ENCODE assay signal across 1 cellular context in the genomic region with DNA sequence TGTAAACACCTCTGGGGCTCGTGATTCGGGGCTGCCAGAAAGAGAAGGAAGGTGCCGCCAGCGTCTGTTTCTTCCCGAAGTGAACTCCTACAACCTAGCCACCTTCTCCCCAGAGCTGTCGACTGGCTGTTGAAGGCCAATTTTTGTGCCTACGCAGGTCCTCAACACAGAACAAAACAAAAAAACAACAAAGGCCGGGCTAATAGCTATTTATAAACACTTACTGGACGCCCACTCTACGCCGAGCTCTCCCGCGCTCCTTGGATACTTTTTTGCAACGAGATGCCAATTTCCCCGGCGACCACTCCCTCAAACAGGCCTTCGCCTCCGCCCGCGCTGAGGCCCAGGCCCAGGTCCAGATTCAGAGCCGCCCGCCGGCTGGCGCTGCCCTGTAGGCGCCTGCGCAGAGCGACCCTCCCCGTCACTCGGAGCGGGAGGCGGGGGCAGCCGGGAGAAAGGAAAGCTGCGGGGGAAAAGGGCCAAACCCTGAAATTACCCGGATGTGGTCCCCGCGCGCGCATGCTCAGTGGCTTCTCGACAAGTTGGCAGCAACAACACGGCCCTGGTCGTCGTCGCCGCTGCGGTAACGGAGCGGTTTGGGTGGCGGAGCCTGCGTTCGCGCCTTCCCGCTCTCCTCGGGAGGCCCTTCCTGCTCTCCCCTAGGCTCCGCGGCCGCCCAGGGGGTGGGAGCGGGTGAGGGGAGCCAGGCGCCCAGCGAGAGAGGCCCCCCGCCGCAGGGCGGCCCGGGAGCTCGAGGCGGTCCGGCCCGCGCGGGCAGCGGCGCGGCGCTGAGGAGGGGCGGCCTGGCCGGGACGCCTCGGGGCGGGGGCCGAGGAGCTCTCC.
TF ChIP-seq lines count a peak whose summit lies in the region.

A gene (plus strand): TSS at position 520 of the 843 bp plus-strand sequence. CDS start 16,834 bp downstream, outside the sequence.

TF ChIP-seq in HepG2, 621 proteins besides CTCF, POLR2A, EP300 and RAD21 (continued from another document and continues in another):
- TF ChIP-seq, protein P1, sequence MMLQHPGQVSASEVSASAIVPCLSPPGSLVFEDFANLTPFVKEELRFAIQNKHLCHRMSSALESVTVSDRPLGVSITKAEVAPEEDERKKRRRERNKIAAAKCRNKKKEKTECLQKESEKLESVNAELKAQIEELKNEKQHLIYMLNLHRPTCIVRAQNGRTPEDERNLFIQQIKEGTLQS (CRISPR knock-in tag; IDR thresholded peaks at IDR 0.05) = no peak; the same call in 1 of the 2 replicates
- no peak for TF ChIP-seq ZFP62 (CRISPR knock-in tag; IDR thresholded peaks at IDR 0.05)
- no peak for TF ChIP-seq ZMYM3 (CRISPR knock-in tag; IDR thresholded peaks at IDR 0.05)
- TF ChIP-seq, protein P2, sequence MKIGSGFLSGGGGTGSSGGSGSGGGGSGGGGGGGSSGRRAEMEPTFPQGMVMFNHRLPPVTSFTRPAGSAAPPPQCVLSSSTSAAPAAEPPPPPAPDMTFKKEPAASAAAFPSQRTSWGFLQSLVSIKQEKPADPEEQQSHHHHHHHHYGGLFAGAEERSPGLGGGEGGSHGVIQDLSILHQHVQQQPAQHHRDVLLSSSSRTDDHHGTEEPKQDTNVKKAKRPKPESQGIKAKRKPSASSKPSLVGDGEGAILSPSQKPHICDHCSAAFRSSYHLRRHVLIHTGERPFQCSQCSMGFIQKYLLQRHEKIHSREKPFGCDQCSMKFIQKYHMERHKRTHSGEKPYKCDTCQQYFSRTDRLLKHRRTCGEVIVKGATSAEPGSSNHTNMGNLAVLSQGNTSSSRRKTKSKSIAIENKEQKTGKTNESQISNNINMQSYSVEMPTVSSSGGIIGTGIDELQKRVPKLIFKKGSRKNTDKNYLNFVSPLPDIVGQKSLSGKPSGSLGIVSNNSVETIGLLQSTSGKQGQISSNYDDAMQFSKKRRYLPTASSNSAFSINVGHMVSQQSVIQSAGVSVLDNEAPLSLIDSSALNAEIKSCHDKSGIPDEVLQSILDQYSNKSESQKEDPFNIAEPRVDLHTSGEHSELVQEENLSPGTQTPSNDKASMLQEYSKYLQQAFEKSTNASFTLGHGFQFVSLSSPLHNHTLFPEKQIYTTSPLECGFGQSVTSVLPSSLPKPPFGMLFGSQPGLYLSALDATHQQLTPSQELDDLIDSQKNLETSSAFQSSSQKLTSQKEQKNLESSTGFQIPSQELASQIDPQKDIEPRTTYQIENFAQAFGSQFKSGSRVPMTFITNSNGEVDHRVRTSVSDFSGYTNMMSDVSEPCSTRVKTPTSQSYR (CRISPR knock-in tag; IDR thresholded peaks at IDR 0.05; ENCODE audit: borderline replicate concordance) = no peak
- TF ChIP-seq ZNF446 (CRISPR knock-in tag; IDR thresholded peaks at IDR 0.05) = peak; percentile 64; the same call in 1 of the 2 replicates
- TF ChIP-seq, protein P3, sequence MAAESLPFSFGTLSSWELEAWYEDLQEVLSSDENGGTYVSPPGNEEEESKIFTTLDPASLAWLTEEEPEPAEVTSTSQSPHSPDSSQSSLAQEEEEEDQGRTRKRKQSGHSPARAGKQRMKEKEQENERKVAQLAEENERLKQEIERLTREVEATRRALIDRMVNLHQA (CRISPR knock-in tag; IDR thresholded peaks at IDR 0.05) = no peak
- TF ChIP-seq IKZF1 (IDR thresholded peaks at IDR 0.05) = no peak
- TF ChIP-seq ZSCAN22 (CRISPR knock-in tag; IDR thresholded peaks at IDR 0.05) = no peak
- TF ChIP-seq HIVEP1 (CRISPR knock-in tag; IDR thresholded peaks at IDR 0.05) = 0 out of 2 replicates have a peak, but pooled peaks have one; percentile 47
- TF ChIP-seq ZNF672 (CRISPR knock-in tag; IDR thresholded peaks at IDR 0.05) = no peak
- no peak for TF ChIP-seq ZNF124 (CRISPR knock-in tag; IDR thresholded peaks at IDR 0.05)
- TF ChIP-seq, protein P4, sequence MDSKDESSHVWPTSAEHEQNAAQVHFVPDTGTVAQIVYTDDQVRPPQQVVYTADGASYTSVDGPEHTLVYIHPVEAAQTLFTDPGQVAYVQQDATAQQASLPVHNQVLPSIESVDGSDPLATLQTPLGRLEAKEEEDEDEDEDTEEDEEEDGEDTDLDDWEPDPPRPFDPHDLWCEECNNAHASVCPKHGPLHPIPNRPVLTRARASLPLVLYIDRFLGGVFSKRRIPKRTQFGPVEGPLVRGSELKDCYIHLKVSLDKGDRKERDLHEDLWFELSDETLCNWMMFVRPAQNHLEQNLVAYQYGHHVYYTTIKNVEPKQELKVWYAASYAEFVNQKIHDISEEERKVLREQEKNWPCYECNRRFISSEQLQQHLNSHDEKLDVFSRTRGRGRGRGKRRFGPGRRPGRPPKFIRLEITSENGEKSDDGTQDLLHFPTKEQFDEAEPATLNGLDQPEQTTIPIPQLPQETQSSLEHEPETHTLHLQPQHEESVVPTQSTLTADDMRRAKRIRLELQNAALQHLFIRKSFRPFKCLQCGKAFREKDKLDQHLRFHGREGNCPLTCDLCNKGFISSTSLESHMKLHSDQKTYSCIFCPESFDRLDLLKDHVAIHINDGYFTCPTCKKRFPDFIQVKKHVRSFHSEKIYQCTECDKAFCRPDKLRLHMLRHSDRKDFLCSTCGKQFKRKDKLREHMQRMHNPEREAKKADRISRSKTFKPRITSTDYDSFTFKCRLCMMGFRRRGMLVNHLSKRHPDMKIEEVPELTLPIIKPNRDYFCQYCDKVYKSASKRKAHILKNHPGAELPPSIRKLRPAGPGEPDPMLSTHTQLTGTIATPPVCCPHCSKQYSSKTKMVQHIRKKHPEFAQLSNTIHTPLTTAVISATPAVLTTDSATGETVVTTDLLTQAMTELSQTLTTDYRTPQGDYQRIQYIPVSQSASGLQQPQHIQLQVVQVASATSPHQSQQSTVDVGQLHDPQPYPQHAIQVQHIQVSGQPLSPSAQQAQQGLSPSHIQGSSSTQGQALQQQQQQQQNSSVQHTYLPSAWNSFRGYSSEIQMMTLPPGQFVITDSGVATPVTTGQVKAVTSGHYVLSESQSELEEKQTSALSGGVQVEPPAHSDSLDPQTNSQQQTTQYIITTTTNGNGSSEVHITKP (CRISPR knock-in tag; IDR thresholded peaks at IDR 0.05; ENCODE audit: low read depth) = peak; percentile 25; the same call in 1 of the 2 replicates
- TF ChIP-seq, protein P5, sequence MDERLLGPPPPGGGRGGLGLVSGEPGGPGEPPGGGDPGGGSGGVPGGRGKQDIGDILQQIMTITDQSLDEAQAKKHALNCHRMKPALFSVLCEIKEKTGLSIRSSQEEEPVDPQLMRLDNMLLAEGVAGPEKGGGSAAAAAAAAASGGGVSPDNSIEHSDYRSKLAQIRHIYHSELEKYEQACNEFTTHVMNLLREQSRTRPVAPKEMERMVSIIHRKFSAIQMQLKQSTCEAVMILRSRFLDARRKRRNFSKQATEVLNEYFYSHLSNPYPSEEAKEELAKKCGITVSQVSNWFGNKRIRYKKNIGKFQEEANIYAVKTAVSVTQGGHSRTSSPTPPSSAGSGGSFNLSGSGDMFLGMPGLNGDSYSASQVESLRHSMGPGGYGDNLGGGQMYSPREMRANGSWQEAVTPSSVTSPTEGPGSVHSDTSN (CRISPR knock-in tag; IDR thresholded peaks at IDR 0.05) = no peak
- peak; percentile 37 for TF ChIP-seq HNRNPK (IDR thresholded peaks at IDR 0.05; ENCODE audit: low read depth, low read length, poor library complexity, severe bottlenecking)
- no peak; the same call in 1 of the 2 replicates for TF ChIP-seq ZNF670 (CRISPR knock-in tag; IDR thresholded peaks at IDR 0.05; ENCODE audit: borderline replicate concordance)
- TF ChIP-seq RBFOX2 (IDR thresholded peaks at IDR 0.05; ENCODE audit: low read depth, low read length) = peak; percentile 99
- TF ChIP-seq REXO4 (CRISPR knock-in tag; IDR thresholded peaks at IDR 0.05; ENCODE audit: borderline replicate concordance) = no peak
- 0 out of 2 replicates have a peak, but pooled peaks have one; percentile 33 for TF ChIP-seq CREB1 (IDR thresholded peaks at IDR 0.05)
- no peak for TF ChIP-seq CREB1 (CRISPR knock-in tag; IDR thresholded peaks at IDR 0.05)
- no peak for TF ChIP-seq ZNF780A (CRISPR knock-in tag; IDR thresholded peaks at IDR 0.05)
- TF ChIP-seq, protein P6, sequence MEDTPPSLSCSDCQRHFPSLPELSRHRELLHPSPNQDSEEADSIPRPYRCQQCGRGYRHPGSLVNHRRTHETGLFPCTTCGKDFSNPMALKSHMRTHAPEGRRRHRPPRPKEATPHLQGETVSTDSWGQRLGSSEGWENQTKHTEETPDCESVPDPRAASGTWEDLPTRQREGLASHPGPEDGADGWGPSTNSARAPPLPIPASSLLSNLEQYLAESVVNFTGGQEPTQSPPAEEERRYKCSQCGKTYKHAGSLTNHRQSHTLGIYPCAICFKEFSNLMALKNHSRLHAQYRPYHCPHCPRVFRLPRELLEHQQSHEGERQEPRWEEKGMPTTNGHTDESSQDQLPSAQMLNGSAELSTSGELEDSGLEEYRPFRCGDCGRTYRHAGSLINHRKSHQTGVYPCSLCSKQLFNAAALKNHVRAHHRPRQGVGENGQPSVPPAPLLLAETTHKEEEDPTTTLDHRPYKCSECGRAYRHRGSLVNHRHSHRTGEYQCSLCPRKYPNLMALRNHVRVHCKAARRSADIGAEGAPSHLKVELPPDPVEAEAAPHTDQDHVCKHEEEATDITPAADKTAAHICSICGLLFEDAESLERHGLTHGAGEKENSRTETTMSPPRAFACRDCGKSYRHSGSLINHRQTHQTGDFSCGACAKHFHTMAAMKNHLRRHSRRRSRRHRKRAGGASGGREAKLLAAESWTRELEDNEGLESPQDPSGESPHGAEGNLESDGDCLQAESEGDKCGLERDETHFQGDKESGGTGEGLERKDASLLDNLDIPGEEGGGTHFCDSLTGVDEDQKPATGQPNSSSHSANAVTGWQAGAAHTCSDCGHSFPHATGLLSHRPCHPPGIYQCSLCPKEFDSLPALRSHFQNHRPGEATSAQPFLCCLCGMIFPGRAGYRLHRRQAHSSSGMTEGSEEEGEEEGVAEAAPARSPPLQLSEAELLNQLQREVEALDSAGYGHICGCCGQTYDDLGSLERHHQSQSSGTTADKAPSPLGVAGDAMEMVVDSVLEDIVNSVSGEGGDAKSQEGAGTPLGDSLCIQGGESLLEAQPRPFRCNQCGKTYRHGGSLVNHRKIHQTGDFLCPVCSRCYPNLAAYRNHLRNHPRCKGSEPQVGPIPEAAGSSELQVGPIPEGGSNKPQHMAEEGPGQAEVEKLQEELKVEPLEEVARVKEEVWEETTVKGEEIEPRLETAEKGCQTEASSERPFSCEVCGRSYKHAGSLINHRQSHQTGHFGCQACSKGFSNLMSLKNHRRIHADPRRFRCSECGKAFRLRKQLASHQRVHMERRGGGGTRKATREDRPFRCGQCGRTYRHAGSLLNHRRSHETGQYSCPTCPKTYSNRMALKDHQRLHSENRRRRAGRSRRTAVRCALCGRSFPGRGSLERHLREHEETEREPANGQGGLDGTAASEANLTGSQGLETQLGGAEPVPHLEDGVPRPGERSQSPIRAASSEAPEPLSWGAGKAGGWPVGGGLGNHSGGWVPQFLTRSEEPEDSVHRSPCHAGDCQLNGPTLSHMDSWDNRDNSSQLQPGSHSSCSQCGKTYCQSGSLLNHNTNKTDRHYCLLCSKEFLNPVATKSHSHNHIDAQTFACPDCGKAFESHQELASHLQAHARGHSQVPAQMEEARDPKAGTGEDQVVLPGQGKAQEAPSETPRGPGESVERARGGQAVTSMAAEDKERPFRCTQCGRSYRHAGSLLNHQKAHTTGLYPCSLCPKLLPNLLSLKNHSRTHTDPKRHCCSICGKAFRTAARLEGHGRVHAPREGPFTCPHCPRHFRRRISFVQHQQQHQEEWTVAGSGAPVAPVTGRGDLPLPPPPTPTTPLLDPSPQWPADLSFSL (CRISPR knock-in tag; IDR thresholded peaks at IDR 0.05) = no peak
- TF ChIP-seq, protein P7, sequence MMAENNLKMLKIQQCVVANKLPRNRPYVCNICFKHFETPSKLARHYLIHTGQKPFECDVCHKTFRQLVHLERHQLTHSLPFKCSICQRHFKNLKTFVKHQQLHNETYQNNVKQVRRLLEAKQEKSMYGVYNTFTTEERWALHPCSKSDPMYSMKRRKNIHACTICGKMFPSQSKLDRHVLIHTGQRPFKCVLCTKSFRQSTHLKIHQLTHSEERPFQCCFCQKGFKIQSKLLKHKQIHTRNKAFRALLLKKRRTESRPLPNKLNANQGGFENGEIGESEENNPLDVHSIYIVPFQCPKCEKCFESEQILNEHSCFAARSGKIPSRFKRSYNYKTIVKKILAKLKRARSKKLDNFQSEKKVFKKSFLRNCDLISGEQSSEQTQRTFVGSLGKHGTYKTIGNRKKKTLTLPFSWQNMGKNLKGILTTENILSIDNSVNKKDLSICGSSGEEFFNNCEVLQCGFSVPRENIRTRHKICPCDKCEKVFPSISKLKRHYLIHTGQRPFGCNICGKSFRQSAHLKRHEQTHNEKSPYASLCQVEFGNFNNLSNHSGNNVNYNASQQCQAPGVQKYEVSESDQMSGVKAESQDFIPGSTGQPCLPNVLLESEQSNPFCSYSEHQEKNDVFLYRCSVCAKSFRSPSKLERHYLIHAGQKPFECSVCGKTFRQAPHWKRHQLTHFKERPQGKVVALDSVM (CRISPR knock-in tag; IDR thresholded peaks at IDR 0.05) = peak; percentile 29; the same call in 1 of the 2 replicates
- TF ChIP-seq ZNF337 (CRISPR knock-in tag; IDR thresholded peaks at IDR 0.05; ENCODE audit: borderline replicate concordance, low read depth) = no peak
- TF ChIP-seq ZC3H13 (CRISPR knock-in tag; IDR thresholded peaks at IDR 0.05) = 0 out of 2 replicates have a peak, but pooled peaks have one; percentile 55
- TF ChIP-seq HNRNPLL (IDR thresholded peaks at IDR 0.05; ENCODE audit: low read depth, low read length, poor library complexity, severe bottlenecking) = peak; percentile 83
- no peak for TF ChIP-seq NFE2L1 (CRISPR knock-in tag; IDR thresholded peaks at IDR 0.05; ENCODE audit: borderline replicate concordance)
- TF ChIP-seq KLF12 (CRISPR knock-in tag; IDR thresholded peaks at IDR 0.05; ENCODE audit: borderline replicate concordance) = peak; percentile 10; the same call in 1 of the 2 replicates
